In the genomic region with DNA sequence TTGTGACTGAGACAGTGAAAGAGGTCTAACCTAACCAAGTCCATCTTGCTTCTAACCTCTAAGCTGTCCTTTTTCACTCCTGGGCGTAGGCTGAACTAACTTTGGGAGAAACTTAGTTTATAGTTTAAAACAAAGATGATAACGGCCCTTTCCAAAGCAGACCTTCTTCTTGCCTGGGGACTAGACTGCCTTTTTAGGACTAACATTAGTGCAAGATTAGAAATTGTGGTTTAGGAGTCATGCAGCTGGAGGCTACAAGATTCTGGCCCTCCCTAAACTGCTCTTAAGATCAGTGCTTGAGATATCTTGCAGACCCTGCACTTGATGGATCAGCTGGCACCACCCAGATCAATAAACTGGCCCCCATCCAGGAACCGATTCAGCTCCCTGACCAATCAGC, we compare ENCODE assay signal across 5 cellular contexts.
DNase-seq lines count a peak whose midpoint lies in the region; ATAC-seq and TF ChIP-seq lines count a peak whose summit lies in the region.
"Not testable (repeated sequence)": the region's sequence is repeated elsewhere in the genome, so short reads cannot be mapped to it uniquely, and the experiment has no call there.

No MANE protein-coding gene starts in this region.

- BruUV-seq in IMR-90 (replicated peaks; lab: Mats Ljungman, UMichigan): not testable (repeated sequence)

- not testable (repeated sequence) for H3K9ac ChIP-seq in IMR-90 (ENCODE audit: low read depth, low read length)

- not testable (repeated sequence) for H3K36me3 ChIP-seq in IMR-90 (ENCODE audit: control insufficient read depth, insufficient read depth, low read length)

- not testable (repeated sequence) for H4K5ac ChIP-seq in IMR-90 (ENCODE audit: low read depth, low read length)

- H3K4me1 Mint-ChIP-seq in nephron: peaks cover 12% of the 10 kb centered on the region
- peaks cover 49% of the 10 kb centered on the region for H3K4me1 Mint-ChIP-seq in type B pancreatic cell (ENCODE audit: unreplicated experiment)

- TF ChIP-seq RAD21 in IMR-90 (IDR thresholded peaks at IDR 0.05; ENCODE audit: low read length): not testable (repeated sequence)

- DNase-seq in ELF-1 (ENCODE audit: low read depth, low spot score): peak; percentile 16
- not testable (repeated sequence) for DNase-seq in IMR-90; type B pancreatic cell (ENCODE audit: extremely low spot score, unreplicated experiment)
- peak; percentile 73 for DNase-seq in RPMI7951 (ENCODE audit: low read depth)

- not testable (repeated sequence) for H3K27me3 Mint-ChIP-seq in nephron (ENCODE audit: low read depth); type B pancreatic cell

- not testable (repeated sequence) for H2AFZ ChIP-seq in IMR-90 (replicated peaks; ENCODE audit: low read length, poor library complexity)

- H3K36me3 Mint-ChIP-seq in nephron (ENCODE audit: low read depth); type B pancreatic cell: not testable (repeated sequence)

- H3K4ac ChIP-seq in IMR-90 (ENCODE audit: low read depth, low read length): not testable (repeated sequence)

- H3K4me2 ChIP-seq in IMR-90 (ENCODE audit: low read depth, low read length): not testable (repeated sequence)

- H4K91ac ChIP-seq in IMR-90 (ENCODE audit: insufficient read depth, low read depth, low read length): not testable (repeated sequence)

- H2AK5ac ChIP-seq in IMR-90 (ENCODE audit: low read depth, low read length): 0 out of 2 replicates have a peak overlapping the region, but pooled peaks have one; percentile 8

- H3K79me1 ChIP-seq in IMR-90 (ENCODE audit: low read depth in 1 of 2, low read length in 2 of 2): not testable (repeated sequence)

- dilution Hi-C loops in IMR-90 (cut with HindIII; ENCODE audit: low sequenced_read_pairs, unreplicated experiment): not testable (repeated sequence)

- not testable (repeated sequence) for H3K4me1 ChIP-seq in IMR-90 (ENCODE audit: control insufficient read depth, insufficient read depth, low read length)

- H3K4me3 Mint-ChIP-seq in nephron: not testable (repeated sequence)
- H3K4me3 Mint-ChIP-seq in type B pancreatic cell: peak overlapping the region; percentile 54

- H3K27ac ChIP-seq in IMR-90 (ENCODE audit: insufficient read depth, low read length): not testable (repeated sequence)

- H3K56ac ChIP-seq in IMR-90 (ENCODE audit: extremely low read depth, insufficient read depth, low read length): not testable (repeated sequence)

- H3K9me1 ChIP-seq in IMR-90 (ENCODE audit: insufficient read depth, low read length): not testable (repeated sequence)

- not testable (repeated sequence) for H3K23ac ChIP-seq in IMR-90 (ENCODE audit: low read depth, low read length)

- not testable (repeated sequence) for H2BK5ac ChIP-seq in IMR-90 (ENCODE audit: low read depth, low read length, poor library complexity, severe bottlenecking)

- not testable (repeated sequence) for H3K4me3 ChIP-seq in IMR-90 (ENCODE audit: insufficient read depth, low read depth, low read length)

- H2BK20ac ChIP-seq in IMR-90 (ENCODE audit: low read depth, low read length): not testable (repeated sequence)

- not testable (repeated sequence) for H3K9me3 ChIP-seq in IMR-90 (ENCODE audit: control insufficient read depth, insufficient read depth, low read length)

- intact Hi-C loops in IMR-90 (cut with micrococcal nuclease): not testable (repeated sequence)

- not testable (repeated sequence) for H3K14ac ChIP-seq in IMR-90 (replicated peaks; ENCODE audit: low read depth, low read length)

- CTCF ChIA-PET in IMR-90 (lab: Yijun Ruan, JAX): not testable (repeated sequence)

- H2AK9ac ChIP-seq in IMR-90 (replicated peaks; ENCODE audit: low read depth, low read length, poor library complexity): not testable (repeated sequence)

- not testable (repeated sequence) for H2BK15ac ChIP-seq in IMR-90 (ENCODE audit: low read depth, low read length)

- whole genome bisulfite sequencing in IMR-90 (ENCODE audit: extremely low coverage in 2 of 2, insufficient read length in 1 of 2), 2 experiments: no CpG with 5 or more reads among the region's 3 CpGs

- H4K20me1 ChIP-seq in IMR-90 (ENCODE audit: insufficient read depth, low read length): not testable (repeated sequence)

- ATAC-seq in IMR-90 (ENCODE audit: low read depth): not testable (repeated sequence)

- peak overlapping the region in 2 of 3 experiments; percentile 59 to 77 for H3K27ac Mint-ChIP-seq in nephron
- H3K27ac Mint-ChIP-seq in type B pancreatic cell: not testable (repeated sequence)

- peak overlapping the region; percentile 13; the same call in 1 of the 2 replicates for H3K18ac ChIP-seq in IMR-90 (ENCODE audit: low read depth, low read length)

- not testable (repeated sequence) for H2BK120ac ChIP-seq in IMR-90 (ENCODE audit: low read depth, low read length)

- H3K9me3 Mint-ChIP-seq in nephron, type B pancreatic cell: not testable (repeated sequence)

- H3K27me3 ChIP-seq in IMR-90 (ENCODE audit: control insufficient read depth, insufficient read depth, low read length): not testable (repeated sequence)

- H4K8ac ChIP-seq in IMR-90 (ENCODE audit: low read depth in 2 of 2, low read length in 2 of 2): not testable (repeated sequence)

- not testable (repeated sequence) for TF ChIP-seq CTCF in IMR-90 (conservative IDR thresholded peaks at IDR 0.05; ENCODE audit: low read depth, low read length); nephron (IDR thresholded peaks at IDR 0.05; ENCODE audit: unreplicated experiment in 3 of 3); type B pancreatic cell (conservative IDR thresholded peaks at IDR 0.05)

- not testable (repeated sequence) for TF ChIP-seq POLR2A in IMR-90 (IDR thresholded peaks at IDR 0.05; ENCODE audit: low read depth, low read length)

- POLR2A ChIA-PET in IMR-90 (lab: Charles Lee; ENCODE audit: unreplicated experiment): not testable (repeated sequence)

- in situ Hi-C loops in IMR-90 (cut with MboI; ENCODE audit: low sequenced_read_pairs): not testable (repeated sequence)
